In genomic region chr17:12978787-12979186, GRCh38 we compare ENCODE assay signal across 2 cellular contexts. TPM values are rescaled to one million over a fixed set of nuclear protein-coding genes. Genes with fewer than 3 reads are reported as not detected.
A peak's percentile ranks its signal among the peaks of the same experiment; 100 is the strongest.
DNase-seq lines count a peak whose midpoint lies in the region.
"Not testable (repeated sequence)": the region's sequence is repeated elsewhere in the genome, so short reads cannot be mapped to it uniquely, and the experiment has no call there.

No MANE protein-coding gene starts in this region.

- intact Hi-C loops in cardiac septum (cut with DNase I); posterior vena cava (cut with DNase I): not testable (repeated sequence)

- DNase-seq in cardiac septum (ENCODE audit: low spot score) = peak; percentile 33
- DNase-seq in posterior vena cava (ENCODE audit: low spot score) = peak; percentile 50

RNA-seq across cellular contexts. Expression of gene ELAC2, which starts 39.0 kb away (rescaled TPM):
- total RNA-seq in cardiac septum = 52.2 TPM
- 10 to 100 TPM; 39.8 to 44.1 TPM for total RNA-seq in posterior vena cava
